1 cellular context compared by ENCODE assay signal in the genomic region with DNA sequence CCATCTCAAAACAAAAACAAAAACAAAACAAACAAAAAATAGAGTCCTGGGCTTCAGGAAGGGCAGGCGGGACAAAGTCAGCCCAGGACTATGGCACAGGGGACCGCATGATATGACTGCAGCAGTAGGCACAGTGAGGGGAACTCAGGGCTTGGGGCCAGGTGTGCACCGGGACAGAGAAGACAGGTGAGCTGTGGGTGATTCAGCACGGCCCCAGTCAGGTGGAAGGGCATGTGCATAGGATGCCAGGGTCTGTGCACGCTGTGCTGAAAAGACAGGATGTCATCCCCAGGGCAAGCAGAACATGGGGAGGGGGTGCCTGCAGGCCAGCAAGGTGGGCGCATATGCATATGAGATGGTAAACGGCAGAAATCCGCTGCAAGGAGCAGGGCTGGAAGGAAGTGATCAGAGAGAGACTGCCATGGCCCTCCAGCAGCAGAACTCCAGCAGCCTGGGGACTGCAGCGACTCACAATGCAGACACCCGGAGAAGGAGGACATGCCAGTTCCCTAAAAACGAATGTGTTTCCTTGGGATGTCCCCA.
TF ChIP-seq lines count a peak whose summit lies in the region.

No MANE protein-coding gene starts in this region.

TF ChIP-seq in H1, 55 proteins besides CTCF, POLR2A, EP300 and RAD21:
- TF ChIP-seq SAP30 (IDR thresholded peaks at IDR 0.05; ENCODE audit: insufficient read depth, insufficient replicate concordance, low read length) (no peak), SIN3A (conservative IDR thresholded peaks at IDR 0.05 in 1 of 2, IDR thresholded peaks at IDR 0.05 in 1 of 2; ENCODE audit: low read depth in 1 of 2, low read length in 2 of 2) (no peak), ASH2L (IDR thresholded peaks at IDR 0.05; ENCODE audit: low read length) (no peak), CREB1 (IDR thresholded peaks at IDR 0.05) (no peak), CBX5 (IDR thresholded peaks at IDR 0.05; ENCODE audit: low read depth, low read length) (no peak), TCF12 (IDR thresholded peaks at IDR 0.05; ENCODE audit: low read depth, low read length) (no peak), SP2 (IDR thresholded peaks at IDR 0.05; ENCODE audit: low read length) (no peak), EGR1 (IDR thresholded peaks at IDR 0.05; ENCODE audit: borderline replicate concordance, low read depth, low read length) (no peak), ZNF274 (IDR thresholded peaks at IDR 0.05; ENCODE audit: borderline replicate concordance, extremely low read depth, low read length) (no peak), SP4 (IDR thresholded peaks at IDR 0.05; ENCODE audit: low read length) (no peak), BRCA1 (IDR thresholded peaks at IDR 0.05; ENCODE audit: low read depth, low read length) (no peak), CBX8 (IDR thresholded peaks at IDR 0.05; ENCODE audit: borderline replicate concordance, low read depth, low read length) (no peak)
- TF ChIP-seq, protein P1, sequence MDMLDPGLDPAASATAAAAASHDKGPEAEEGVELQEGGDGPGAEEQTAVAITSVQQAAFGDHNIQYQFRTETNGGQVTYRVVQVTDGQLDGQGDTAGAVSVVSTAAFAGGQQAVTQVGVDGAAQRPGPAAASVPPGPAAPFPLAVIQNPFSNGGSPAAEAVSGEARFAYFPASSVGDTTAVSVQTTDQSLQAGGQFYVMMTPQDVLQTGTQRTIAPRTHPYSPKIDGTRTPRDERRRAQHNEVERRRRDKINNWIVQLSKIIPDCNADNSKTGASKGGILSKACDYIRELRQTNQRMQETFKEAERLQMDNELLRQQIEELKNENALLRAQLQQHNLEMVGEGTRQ (IDR thresholded peaks at IDR 0.05; ENCODE audit: low read length) = no peak
- TF ChIP-seq, protein P2, sequence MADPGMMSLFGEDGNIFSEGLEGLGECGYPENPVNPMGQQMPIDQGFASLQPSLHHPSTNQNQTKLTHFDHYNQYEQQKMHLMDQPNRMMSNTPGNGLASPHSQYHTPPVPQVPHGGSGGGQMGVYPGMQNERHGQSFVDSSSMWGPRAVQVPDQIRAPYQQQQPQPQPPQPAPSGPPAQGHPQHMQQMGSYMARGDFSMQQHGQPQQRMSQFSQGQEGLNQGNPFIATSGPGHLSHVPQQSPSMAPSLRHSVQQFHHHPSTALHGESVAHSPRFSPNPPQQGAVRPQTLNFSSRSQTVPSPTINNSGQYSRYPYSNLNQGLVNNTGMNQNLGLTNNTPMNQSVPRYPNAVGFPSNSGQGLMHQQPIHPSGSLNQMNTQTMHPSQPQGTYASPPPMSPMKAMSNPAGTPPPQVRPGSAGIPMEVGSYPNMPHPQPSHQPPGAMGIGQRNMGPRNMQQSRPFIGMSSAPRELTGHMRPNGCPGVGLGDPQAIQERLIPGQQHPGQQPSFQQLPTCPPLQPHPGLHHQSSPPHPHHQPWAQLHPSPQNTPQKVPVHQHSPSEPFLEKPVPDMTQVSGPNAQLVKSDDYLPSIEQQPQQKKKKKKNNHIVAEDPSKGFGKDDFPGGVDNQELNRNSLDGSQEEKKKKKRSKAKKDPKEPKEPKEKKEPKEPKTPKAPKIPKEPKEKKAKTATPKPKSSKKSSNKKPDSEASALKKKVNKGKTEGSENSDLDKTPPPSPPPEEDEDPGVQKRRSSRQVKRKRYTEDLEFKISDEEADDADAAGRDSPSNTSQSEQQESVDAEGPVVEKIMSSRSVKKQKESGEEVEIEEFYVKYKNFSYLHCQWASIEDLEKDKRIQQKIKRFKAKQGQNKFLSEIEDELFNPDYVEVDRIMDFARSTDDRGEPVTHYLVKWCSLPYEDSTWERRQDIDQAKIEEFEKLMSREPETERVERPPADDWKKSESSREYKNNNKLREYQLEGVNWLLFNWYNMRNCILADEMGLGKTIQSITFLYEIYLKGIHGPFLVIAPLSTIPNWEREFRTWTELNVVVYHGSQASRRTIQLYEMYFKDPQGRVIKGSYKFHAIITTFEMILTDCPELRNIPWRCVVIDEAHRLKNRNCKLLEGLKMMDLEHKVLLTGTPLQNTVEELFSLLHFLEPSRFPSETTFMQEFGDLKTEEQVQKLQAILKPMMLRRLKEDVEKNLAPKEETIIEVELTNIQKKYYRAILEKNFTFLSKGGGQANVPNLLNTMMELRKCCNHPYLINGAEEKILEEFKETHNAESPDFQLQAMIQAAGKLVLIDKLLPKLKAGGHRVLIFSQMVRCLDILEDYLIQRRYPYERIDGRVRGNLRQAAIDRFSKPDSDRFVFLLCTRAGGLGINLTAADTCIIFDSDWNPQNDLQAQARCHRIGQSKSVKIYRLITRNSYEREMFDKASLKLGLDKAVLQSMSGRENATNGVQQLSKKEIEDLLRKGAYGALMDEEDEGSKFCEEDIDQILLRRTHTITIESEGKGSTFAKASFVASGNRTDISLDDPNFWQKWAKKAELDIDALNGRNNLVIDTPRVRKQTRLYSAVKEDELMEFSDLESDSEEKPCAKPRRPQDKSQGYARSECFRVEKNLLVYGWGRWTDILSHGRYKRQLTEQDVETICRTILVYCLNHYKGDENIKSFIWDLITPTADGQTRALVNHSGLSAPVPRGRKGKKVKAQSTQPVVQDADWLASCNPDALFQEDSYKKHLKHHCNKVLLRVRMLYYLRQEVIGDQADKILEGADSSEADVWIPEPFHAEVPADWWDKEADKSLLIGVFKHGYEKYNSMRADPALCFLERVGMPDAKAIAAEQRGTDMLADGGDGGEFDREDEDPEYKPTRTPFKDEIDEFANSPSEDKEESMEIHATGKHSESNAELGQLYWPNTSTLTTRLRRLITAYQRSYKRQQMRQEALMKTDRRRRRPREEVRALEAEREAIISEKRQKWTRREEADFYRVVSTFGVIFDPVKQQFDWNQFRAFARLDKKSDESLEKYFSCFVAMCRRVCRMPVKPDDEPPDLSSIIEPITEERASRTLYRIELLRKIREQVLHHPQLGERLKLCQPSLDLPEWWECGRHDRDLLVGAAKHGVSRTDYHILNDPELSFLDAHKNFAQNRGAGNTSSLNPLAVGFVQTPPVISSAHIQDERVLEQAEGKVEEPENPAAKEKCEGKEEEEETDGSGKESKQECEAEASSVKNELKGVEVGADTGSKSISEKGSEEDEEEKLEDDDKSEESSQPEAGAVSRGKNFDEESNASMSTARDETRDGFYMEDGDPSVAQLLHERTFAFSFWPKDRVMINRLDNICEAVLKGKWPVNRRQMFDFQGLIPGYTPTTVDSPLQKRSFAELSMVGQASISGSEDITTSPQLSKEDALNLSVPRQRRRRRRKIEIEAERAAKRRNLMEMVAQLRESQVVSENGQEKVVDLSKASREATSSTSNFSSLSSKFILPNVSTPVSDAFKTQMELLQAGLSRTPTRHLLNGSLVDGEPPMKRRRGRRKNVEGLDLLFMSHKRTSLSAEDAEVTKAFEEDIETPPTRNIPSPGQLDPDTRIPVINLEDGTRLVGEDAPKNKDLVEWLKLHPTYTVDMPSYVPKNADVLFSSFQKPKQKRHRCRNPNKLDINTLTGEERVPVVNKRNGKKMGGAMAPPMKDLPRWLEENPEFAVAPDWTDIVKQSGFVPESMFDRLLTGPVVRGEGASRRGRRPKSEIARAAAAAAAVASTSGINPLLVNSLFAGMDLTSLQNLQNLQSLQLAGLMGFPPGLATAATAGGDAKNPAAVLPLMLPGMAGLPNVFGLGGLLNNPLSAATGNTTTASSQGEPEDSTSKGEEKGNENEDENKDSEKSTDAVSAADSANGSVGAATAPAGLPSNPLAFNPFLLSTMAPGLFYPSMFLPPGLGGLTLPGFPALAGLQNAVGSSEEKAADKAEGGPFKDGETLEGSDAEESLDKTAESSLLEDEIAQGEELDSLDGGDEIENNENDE (IDR thresholded peaks at IDR 0.05; ENCODE audit: insufficient replicate concordance, low read length) = no peak
- TF ChIP-seq, protein P3, sequence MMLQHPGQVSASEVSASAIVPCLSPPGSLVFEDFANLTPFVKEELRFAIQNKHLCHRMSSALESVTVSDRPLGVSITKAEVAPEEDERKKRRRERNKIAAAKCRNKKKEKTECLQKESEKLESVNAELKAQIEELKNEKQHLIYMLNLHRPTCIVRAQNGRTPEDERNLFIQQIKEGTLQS (IDR thresholded peaks at IDR 0.05; ENCODE audit: insufficient read depth, low read depth, low read length) = no peak
- TF ChIP-seq, protein P4, sequence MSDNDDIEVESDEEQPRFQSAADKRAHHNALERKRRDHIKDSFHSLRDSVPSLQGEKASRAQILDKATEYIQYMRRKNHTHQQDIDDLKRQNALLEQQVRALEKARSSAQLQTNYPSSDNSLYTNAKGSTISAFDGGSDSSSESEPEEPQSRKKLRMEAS (IDR thresholded peaks at IDR 0.05) = no peak
